30 cellular contexts compared by ENCODE assay signal in genomic region chr1:240441684-240442083, GRCh38.
"Had no signal": no experiment of that assay in that cellular context is flagged by ENCODE, and none has a peak within 500 bp of the region (broad histone marks: within the 10 kb centered on the region; RNA-seq: fewer than 3 reads in every experiment).

No MANE protein-coding gene starts in this region.

- H3K36me3 ChIP-seq: brain microvascular endothelial cell, SJCRH30 had no signal

- H3K4me3 ChIP-seq: SJCRH30, SK-N-MC had no signal

- DNase-seq: activated CD4-positive, alpha-beta memory T cell treated with anti-CD3 and anti-CD28 coated beads, Interleukin-2, amount 10 ng/mL, durations not matched to agents 7 days and 5 days; activated CD4-positive, alpha-beta T cell treated with anti-CD3 and anti-CD28 coated beads for 1 hour; activated CD4-positive, alpha-beta T cell treated with anti-CD3 and anti-CD28 coated beads for 48 hours; activated CD4-positive, CD25-positive, alpha-beta regulatory T cell; activated CD8-positive, alpha-beta memory T cell treated with anti-CD3 and anti-CD28 coated beads for 24 hours; activated CD8-positive, alpha-beta memory T cell treated with anti-CD3 and anti-CD28 coated beads, Interleukin-2, amount 10 ng/mL, durations not matched to agents 7 days and 5 days; activated CD8-positive, alpha-beta memory T cell treated with anti-CD3 and anti-CD28 coated beads, Interleukin-2, amount 50 U/mL, for 48 hours; activated effector memory CD4-positive, alpha-beta T cell treated with anti-CD3 and anti-CD28 coated beads, Interleukin-2, amount 50 U/mL, for 16 hours; activated naive CD4-positive, alpha-beta T cell; activated naive CD4-positive, alpha-beta T cell treated with anti-CD3 and anti-CD28 coated beads, Interleukin-2, amount 50 U/mL, for 16 hours; activated naive CD8-positive, alpha-beta T cell treated with anti-CD3 and anti-CD28 coated beads for 36 hours; activated T-cell treated with anti-CD3 and anti-CD28 coated beads, Interleukin-2, amount 50 U/mL, for 48 hours; amniotic stem cell; aorta; brain microvascular endothelial cell; central memory CD4-positive, alpha-beta T cell; MM.1S; MV-4-11; NCI-H1092; NCI-H1436 treated with DMSO at 0.1 percent for 48 hours; NCI-H1694 treated with DMSO at 0.1 percent for 48 hours; NCI-H2029; NCI-H345; NCI-H524 treated with DMSO at 0.1 percent for 48 hours; SHP77; SJCRH30; T1000; WERI-Rb-1 had no signal

- H3K9me3 ChIP-seq: SJCRH30 had no signal

- ATAC-seq: activated CD8-positive, alpha-beta memory T cell treated with anti-CD3 and anti-CD28 coated beads, Interleukin-2, amount 10 ng/mL, durations not matched to agents 7 days and 5 days; Panc1 had no signal

- H3K4me1 ChIP-seq: SJCRH30 had no signal
